In the genomic region with DNA sequence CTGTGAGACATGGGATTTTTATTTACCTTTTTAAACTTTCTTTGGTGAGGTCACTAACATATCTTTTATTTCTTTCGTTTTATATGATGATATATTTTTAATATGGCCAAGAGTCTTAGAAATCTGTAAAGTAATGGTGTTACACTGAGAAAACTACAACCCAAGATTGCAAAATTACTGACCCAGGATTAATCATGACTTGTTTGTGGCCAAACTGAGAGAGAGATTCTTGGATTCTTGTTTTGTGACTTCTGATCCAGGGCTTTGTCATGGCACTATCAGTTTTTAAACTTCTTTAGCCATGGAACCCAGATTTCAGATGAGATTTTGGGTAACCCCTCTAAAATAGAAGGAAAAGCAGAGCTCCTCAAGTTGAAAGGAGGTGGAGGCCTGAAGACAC, we compare ENCODE assay signal across 2 cellular contexts.
TF ChIP-seq lines count a peak whose summit lies in the region.

No MANE protein-coding gene starts in this region.

TF ChIP-seq in GM23338, 12 proteins besides CTCF, POLR2A, EP300 and RAD21:
- TF ChIP-seq EZH2 (IDR thresholded peaks at IDR 0.05; ENCODE audit: low read depth, unreplicated experiment) (no peak), POLR2AphosphoS5 (IDR thresholded peaks at IDR 0.05; ENCODE audit: low read depth) (no peak), EZH2phosphoT487 (IDR thresholded peaks at IDR 0.05; ENCODE audit: unreplicated experiment) (no peak), ZNF331 (CRISPR knock-in tag; IDR thresholded peaks at IDR 0.05; ENCODE audit: low read depth) (no peak), ETS1 (IDR thresholded peaks at IDR 0.05) (no peak), NANOG (IDR thresholded peaks at IDR 0.05; ENCODE audit: borderline replicate concordance) (no peak), CREB1 (CRISPR knock-in tag; IDR thresholded peaks at IDR 0.05; ENCODE audit: low read depth) (no peak), STAT1 (IDR thresholded peaks at IDR 0.05; ENCODE audit: unreplicated experiment) (no peak)
- TF ChIP-seq, protein P1, sequence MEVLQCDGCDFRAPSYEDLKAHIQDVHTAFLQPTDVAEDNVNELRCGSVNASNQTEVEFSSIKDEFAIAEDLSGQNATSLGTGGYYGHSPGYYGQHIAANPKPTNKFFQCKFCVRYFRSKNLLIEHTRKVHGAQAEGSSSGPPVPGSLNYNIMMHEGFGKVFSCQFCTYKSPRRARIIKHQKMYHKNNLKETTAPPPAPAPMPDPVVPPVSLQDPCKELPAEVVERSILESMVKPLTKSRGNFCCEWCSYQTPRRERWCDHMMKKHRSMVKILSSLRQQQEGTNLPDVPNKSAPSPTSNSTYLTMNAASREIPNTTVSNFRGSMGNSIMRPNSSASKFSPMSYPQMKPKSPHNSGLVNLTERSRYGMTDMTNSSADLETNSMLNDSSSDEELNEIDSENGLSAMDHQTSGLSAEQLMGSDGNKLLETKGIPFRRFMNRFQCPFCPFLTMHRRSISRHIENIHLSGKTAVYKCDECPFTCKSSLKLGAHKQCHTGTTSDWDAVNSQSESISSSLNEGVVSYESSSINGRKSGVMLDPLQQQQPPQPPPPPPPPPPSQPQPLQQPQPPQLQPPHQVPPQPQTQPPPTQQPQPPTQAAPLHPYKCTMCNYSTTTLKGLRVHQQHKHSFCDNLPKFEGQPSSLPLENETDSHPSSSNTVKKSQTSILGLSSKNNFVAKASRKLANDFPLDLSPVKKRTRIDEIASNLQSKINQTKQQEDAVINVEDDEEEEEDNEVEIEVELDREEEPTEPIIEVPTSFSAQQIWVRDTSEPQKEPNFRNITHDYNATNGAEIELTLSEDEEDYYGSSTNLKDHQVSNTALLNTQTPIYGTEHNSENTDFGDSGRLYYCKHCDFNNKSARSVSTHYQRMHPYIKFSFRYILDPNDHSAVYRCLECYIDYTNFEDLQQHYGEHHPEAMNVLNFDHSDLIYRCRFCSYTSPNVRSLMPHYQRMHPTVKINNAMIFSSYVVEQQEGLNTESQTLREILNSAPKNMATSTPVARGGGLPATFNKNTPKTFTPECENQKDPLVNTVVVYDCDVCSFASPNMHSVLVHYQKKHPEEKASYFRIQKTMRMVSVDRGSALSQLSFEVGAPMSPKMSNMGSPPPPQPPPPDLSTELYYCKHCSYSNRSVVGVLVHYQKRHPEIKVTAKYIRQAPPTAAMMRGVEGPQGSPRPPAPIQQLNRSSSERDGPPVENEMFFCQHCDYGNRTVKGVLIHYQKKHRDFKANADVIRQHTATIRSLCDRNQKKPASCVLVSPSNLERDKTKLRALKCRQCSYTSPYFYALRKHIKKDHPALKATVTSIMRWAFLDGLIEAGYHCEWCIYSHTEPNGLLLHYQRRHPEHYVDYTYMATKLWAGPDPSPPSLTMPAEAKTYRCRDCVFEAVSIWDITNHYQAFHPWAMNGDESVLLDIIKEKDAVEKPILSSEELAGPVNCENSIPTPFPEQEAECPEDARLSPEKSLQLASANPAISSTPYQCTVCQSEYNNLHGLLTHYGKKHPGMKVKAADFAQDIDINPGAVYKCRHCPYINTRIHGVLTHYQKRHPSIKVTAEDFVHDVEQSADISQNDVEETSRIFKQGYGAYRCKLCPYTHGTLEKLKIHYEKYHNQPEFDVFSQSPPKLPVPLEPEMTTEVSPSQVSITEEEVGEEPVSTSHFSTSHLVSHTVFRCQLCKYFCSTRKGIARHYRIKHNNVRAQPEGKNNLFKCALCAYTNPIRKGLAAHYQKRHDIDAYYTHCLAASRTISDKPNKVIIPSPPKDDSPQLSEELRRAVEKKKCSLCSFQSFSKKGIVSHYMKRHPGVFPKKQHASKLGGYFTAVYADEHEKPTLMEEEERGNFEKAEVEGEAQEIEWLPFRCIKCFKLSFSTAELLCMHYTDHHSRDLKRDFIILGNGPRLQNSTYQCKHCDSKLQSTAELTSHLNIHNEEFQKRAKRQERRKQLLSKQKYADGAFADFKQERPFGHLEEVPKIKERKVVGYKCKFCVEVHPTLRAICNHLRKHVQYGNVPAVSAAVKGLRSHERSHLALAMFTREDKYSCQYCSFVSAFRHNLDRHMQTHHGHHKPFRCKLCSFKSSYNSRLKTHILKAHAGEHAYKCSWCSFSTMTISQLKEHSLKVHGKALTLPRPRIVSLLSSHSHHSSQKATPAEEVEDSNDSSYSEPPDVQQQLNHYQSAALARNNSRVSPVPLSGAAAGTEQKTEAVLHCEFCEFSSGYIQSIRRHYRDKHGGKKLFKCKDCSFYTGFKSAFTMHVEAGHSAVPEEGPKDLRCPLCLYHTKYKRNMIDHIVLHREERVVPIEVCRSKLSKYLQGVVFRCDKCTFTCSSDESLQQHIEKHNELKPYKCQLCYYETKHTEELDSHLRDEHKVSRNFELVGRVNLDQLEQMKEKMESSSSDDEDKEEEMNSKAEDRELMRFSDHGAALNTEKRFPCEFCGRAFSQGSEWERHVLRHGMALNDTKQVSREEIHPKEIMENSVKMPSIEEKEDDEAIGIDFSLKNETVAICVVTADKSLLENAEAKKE (CRISPR knock-in tag; IDR thresholded peaks at IDR 0.05) = no peak
- TF ChIP-seq, protein P2, sequence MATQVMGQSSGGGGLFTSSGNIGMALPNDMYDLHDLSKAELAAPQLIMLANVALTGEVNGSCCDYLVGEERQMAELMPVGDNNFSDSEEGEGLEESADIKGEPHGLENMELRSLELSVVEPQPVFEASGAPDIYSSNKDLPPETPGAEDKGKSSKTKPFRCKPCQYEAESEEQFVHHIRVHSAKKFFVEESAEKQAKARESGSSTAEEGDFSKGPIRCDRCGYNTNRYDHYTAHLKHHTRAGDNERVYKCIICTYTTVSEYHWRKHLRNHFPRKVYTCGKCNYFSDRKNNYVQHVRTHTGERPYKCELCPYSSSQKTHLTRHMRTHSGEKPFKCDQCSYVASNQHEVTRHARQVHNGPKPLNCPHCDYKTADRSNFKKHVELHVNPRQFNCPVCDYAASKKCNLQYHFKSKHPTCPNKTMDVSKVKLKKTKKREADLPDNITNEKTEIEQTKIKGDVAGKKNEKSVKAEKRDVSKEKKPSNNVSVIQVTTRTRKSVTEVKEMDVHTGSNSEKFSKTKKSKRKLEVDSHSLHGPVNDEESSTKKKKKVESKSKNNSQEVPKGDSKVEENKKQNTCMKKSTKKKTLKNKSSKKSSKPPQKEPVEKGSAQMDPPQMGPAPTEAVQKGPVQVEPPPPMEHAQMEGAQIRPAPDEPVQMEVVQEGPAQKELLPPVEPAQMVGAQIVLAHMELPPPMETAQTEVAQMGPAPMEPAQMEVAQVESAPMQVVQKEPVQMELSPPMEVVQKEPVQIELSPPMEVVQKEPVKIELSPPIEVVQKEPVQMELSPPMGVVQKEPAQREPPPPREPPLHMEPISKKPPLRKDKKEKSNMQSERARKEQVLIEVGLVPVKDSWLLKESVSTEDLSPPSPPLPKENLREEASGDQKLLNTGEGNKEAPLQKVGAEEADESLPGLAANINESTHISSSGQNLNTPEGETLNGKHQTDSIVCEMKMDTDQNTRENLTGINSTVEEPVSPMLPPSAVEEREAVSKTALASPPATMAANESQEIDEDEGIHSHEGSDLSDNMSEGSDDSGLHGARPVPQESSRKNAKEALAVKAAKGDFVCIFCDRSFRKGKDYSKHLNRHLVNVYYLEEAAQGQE (IDR thresholded peaks at IDR 0.05; ENCODE audit: unreplicated experiment) = no peak

TF ChIP-seq in HepG2, 621 proteins besides CTCF, POLR2A, EP300 and RAD21:
- TF ChIP-seq BCL6 (CRISPR knock-in tag; IDR thresholded peaks at IDR 0.05) (no peak), FOXO1 (CRISPR knock-in tag; IDR thresholded peaks at IDR 0.05) (no peak), ZNF775 (CRISPR knock-in tag; IDR thresholded peaks at IDR 0.05; ENCODE audit: borderline replicate concordance) (no peak), ZNF382 (CRISPR knock-in tag; IDR thresholded peaks at IDR 0.05; ENCODE audit: borderline replicate concordance) (no peak), HDAC2 (CRISPR knock-in tag; IDR thresholded peaks at IDR 0.05) (no peak), NCOR1 (IDR thresholded peaks at IDR 0.05; ENCODE audit: borderline replicate concordance, low read length) (no peak)
